ENCODE assay signal across 17 cellular contexts in genomic region chr18:14959550-14959949, GRCh38.
A peak's percentile ranks its signal among the peaks of the same experiment; 100 is the strongest.
DNase-seq lines count a peak whose midpoint lies in the region; ATAC-seq and TF ChIP-seq lines count a peak whose summit lies in the region.
"Had no signal": no experiment of that assay in that cellular context is flagged by ENCODE, and none has a peak within 500 bp of the region (broad histone marks: within the 10 kb centered on the region; RNA-seq: fewer than 3 reads in every experiment).

No MANE protein-coding gene starts in this region.

- no peaks in the 10 kb centered on the region for H3K4me1 ChIP-seq in esophagus muscularis mucosa
- H3K4me1 ChIP-seq: HAP-1 had no signal

- TF ChIP-seq CTCF in VCaP (conservative IDR thresholded peaks at IDR 0.05) (no peak), esophagus muscularis mucosa (IDR thresholded peaks at IDR 0.05) (no peak)
- no peak for TF ChIP-seq CTCF in activated CD8-positive, alpha-beta T cell treated with anti-CD3 and anti-CD28 coated beads for 36 hours (IDR thresholded peaks at IDR 0.05)

- POLR2A ChIA-PET in activated CD8-positive, alpha-beta T cell treated with anti-CD3 and anti-CD28 coated beads for 36 hours (lab: Charles Lee) = no interaction called here

- no peak overlapping the region for H3K27ac Mint-ChIP-seq in activated CD8-positive, alpha-beta T cell treated with anti-CD3 and anti-CD28 coated beads for 36 hours
- H3K27ac Mint-ChIP-seq: GM23338, HFFc6 had no signal

- no peaks in the 10 kb centered on the region for H3K36me3 ChIP-seq in esophagus muscularis mucosa
- H3K36me3 ChIP-seq: HAP-1 had no signal

- H3K4me1 Mint-ChIP-seq in activated CD8-positive, alpha-beta T cell treated with anti-CD3 and anti-CD28 coated beads for 36 hours (ENCODE audit: low read depth) = no peaks in the 10 kb centered on the region
- H3K4me1 Mint-ChIP-seq: CD4-positive, alpha-beta memory T cell; GM23338 had no signal

- CTCF ChIA-PET in activated CD8-positive, alpha-beta T cell treated with anti-CD3 and anti-CD28 coated beads for 36 hours (lab: Charles Lee) = no interaction called here

- no peak overlapping the region for H3K4me3 Mint-ChIP-seq in activated CD8-positive, alpha-beta T cell treated with anti-CD3 and anti-CD28 coated beads for 36 hours
- H3K4me3 Mint-ChIP-seq: GM23338, HFFc6 had no signal

- WGBS in esophagus muscularis mucosa = 74% methylated on average over 9 of the region's 10 CpGs

- no peak for TF ChIP-seq EP300 in esophagus muscularis mucosa (IDR thresholded peaks at IDR 0.05)

- peak; percentile 2 for DNase-seq in Right ventricle myocardium inferior (ENCODE audit: missing footprints)
- no peak for DNase-seq in Right ventricle myocardium superior
- DNase-seq in esophagus muscularis mucosa (ENCODE audit: extremely low spot score) = peak; percentile 82
- peak; percentile 12 for DNase-seq in ureter (ENCODE audit: low spot score)
- DNase-seq in activated CD8-positive, alpha-beta T cell treated with anti-CD3 and anti-CD28 coated beads for 36 hours = no peak
- no peak for DNase-seq in NCI-H2029 treated with DMSO at 0.1 percent for 48 hours (lab: John Stamatoyannopoulos, UW)
- DNase-seq: C1 segment of cervical spinal cord; Calu3; CD4-positive, alpha-beta memory T cell; COR-L47; DMS53; DMS79 treated with DMSO at 0.1 percent for 48 hours; GF-D8; HFFc6 had no signal

- H3K9me3 Mint-ChIP-seq in activated CD8-positive, alpha-beta T cell treated with anti-CD3 and anti-CD28 coated beads for 36 hours = no peaks in the 10 kb centered on the region

- H3K9me3 ChIP-seq in esophagus muscularis mucosa = peaks cover 0 to 9% (median 0%) of the 10 kb centered on the region in 4 donors
- H3K9me3 ChIP-seq: HAP-1 had no signal

- H3K27me3 ChIP-seq in esophagus muscularis mucosa = peaks cover 0 to 3% (median 0%) of the 10 kb centered on the region in 4 donors

- H3K27ac ChIP-seq in VCaP = peak overlapping the region; percentile 26
- no peak overlapping the region for H3K27ac ChIP-seq in esophagus muscularis mucosa (replicated peaks in 1 of 4)

- no peak for TF ChIP-seq POLR2A in esophagus muscularis mucosa (IDR thresholded peaks at IDR 0.05; ENCODE audit: low read depth)

- H3K36me3 Mint-ChIP-seq in activated CD8-positive, alpha-beta T cell treated with anti-CD3 and anti-CD28 coated beads for 36 hours (ENCODE audit: low read depth) = no peaks in the 10 kb centered on the region
- H3K36me3 Mint-ChIP-seq: CD4-positive, alpha-beta memory T cell had no signal

- intact Hi-C loops in Right ventricle myocardium inferior (cut with DNase I) = no loop called here
- intact Hi-C loops in Right ventricle myocardium superior (cut with DNase I) = no loop called here
- intact Hi-C loops in esophagus muscularis mucosa (cut with DNase I) = no loop called here
- intact Hi-C loops in activated CD8-positive, alpha-beta T cell treated with anti-CD3 and anti-CD28 coated beads for 36 hours (cut with micrococcal nuclease) = no loop called here

- H3K27me3 Mint-ChIP-seq in activated CD8-positive, alpha-beta T cell treated with anti-CD3 and anti-CD28 coated beads for 36 hours = no peaks in the 10 kb centered on the region
- H3K27me3 Mint-ChIP-seq: CD4-positive, alpha-beta memory T cell had no signal

- ATAC-seq in Right ventricle myocardium inferior (no peak), Right ventricle myocardium superior (ENCODE audit: poor library complexity) (no peak)
- no peak for ATAC-seq in activated CD8-positive, alpha-beta T cell treated with anti-CD3 and anti-CD28 coated beads for 36 hours
- ATAC-seq: GM23338 had no signal

- no peak overlapping the region for H3K4me3 ChIP-seq in esophagus muscularis mucosa
- H3K4me3 ChIP-seq: GM23338, HAP-1 had no signal

Comparison
In these comparisons a context has a peak if more than half of its experiments do, and no peak if none do; other contexts are left out.
1. DNase-seq: peak in Right ventricle myocardium inferior (single experiment), esophagus muscularis mucosa (single experiment) and ureter (single experiment); none in Right ventricle myocardium superior (single experiment), activated CD8-positive, alpha-beta T cell treated with anti-CD3 and anti-CD28 coated beads for 36 hours (single experiment) and NCI-H2029 treated with DMSO at 0.1 percent for 48 hours (single experiment).